ENCODE assay signal across 8 cellular contexts in the genomic region with DNA sequence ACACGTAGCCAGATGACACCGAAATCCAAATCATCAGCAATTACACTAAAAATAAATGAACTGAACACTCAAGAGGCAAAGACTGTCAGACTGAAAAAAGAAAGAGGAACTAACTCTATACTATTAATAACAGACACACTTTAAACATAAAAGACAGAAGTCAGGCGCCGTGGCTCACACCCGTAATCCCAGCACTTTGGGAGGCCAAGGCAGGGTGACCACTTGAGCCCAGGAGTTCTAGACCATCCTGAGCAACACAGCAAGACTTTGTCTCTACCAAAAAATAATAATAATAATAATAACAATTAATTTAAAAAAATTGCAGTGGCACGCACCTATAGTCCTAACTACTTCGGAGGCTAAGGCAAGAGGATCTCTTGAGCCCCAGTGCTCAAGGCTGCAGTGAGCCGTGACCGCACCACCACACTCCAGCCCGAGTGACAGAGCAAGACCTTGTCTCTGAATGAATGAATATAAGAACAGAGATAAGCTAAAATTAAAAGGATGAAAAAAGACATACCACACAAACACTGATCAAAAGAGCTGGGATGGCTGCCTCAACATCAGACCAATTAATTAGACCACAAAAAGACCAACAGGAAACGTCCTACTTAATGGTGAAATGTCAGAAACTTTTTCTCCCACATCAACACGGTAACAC. TPM values are rescaled to one million over a fixed set of nuclear protein-coding genes. Genes with fewer than 3 reads are reported as not detected.
DNase-seq lines count a peak whose midpoint lies in the region; ATAC-seq and TF ChIP-seq lines count a peak whose summit lies in the region.

No MANE protein-coding gene starts in this region.

- H3K27me3 Mint-ChIP-seq in mesothelial cell of epicardium (ENCODE audit: low read depth), result no peaks in the 10 kb centered on the region

- H3K4me3 ChIP-seq in NB4 (ENCODE audit: low read depth, low read length), result no peak overlapping the region

- peak; percentile 77 for ATAC-seq in GM18868 (IDR thresholded peaks at IDR 0.05; ENCODE audit: unreplicated experiment)
- ATAC-seq in HG02610 (IDR thresholded peaks at IDR 0.05; ENCODE audit: unreplicated experiment), result peak; percentile 74

- H3K9me3 Mint-ChIP-seq in mesothelial cell of epicardium, result no peaks in the 10 kb centered on the region

- TF ChIP-seq CTCF in NB4 (IDR thresholded peaks at IDR 0.05; ENCODE audit: low read depth, low read length), result no peak
- TF ChIP-seq CTCF in mesothelial cell of epicardium (IDR thresholded peaks at IDR 0.05; ENCODE audit: unreplicated experiment), result no peak

- no peak overlapping the region for H3K4me3 Mint-ChIP-seq in mesothelial cell of epicardium

- peak; percentile 58 for DNase-seq in NB4 (ENCODE audit: low read depth)
- DNase-seq in mesothelial cell of epicardium (ENCODE audit: low spot score in 2 of 2, unreplicated experiment in 2 of 2), result no peak
- no peak for DNase-seq in stimulated activated CD4-positive, alpha-beta T cell treated with anti-CD3 and anti-CD28 coated beads, Interleukin-4, amount 100 ng/mL, for 4 hours
- no peak for DNase-seq in DMS153 treated with DMSO at 0.1 percent for 48 hours (lab: John Stamatoyannopoulos, UW; ENCODE audit: unreplicated experiment)
- DNase-seq in stimulated activated CD4-positive, alpha-beta T cell treated with anti-CD3 and anti-CD28 coated beads, Interleukin-2, amount 100 ng/mL, for 48 hours, result no peak
- no peak for DNase-seq in NCI-H1930 (lab: John Stamatoyannopoulos, UW)

- H3K4me1 Mint-ChIP-seq in mesothelial cell of epicardium, result no peaks in the 10 kb centered on the region

- TF ChIP-seq POLR2A in NB4 (IDR thresholded peaks at IDR 0.05; ENCODE audit: extremely low read depth, insufficient read length), result no peak

- H3K36me3 Mint-ChIP-seq in mesothelial cell of epicardium, result peaks cover 32% of the 10 kb centered on the region

- H3K27ac Mint-ChIP-seq in mesothelial cell of epicardium, result peak overlapping the region; percentile 40

RNA-seq across cellular contexts. Expression of a gene that starts 29.9 kb away (rescaled TPM):
- total RNA-seq in mesothelial cell of epicardium, result 186 to 194 TPM (median 192 TPM) in 3 replicates

RNA-seq across cellular contexts. Expression of a gene that starts 46.6 kb away (rescaled TPM):
- 44.0 to 58.7 TPM (median 56.4 TPM) in 3 replicates for total RNA-seq in mesothelial cell of epicardium
